8 cellular contexts compared by ENCODE assay signal in genomic region chr2:75710220-75710576, GRCh38. TPM values are rescaled to one million over a fixed set of nuclear protein-coding genes. Genes with fewer than 3 reads are reported as not detected.
DNase-seq lines count a peak whose midpoint lies in the region; ATAC-seq and TF ChIP-seq lines count a peak whose summit lies in the region.

No MANE protein-coding gene starts in this region.

- POLR2A ChIA-PET in naive thymus-derived CD4-positive, alpha-beta T cell (lab: Charles Lee), result interaction anchor here (0.6 to 2.6 kb wide), 4 partner anchors 63 to 866 kb away, joined by 3 to 12 read pairs (median 3); partner anchors contain the start of gene MRPL19

- no peaks in the 10 kb centered on the region for H3K36me3 ChIP-seq in Loucy (ENCODE audit: insufficient read depth, low read length)
- H3K36me3 ChIP-seq in naive thymus-derived CD4-positive, alpha-beta T cell (ENCODE audit: control insufficient read depth in 2 of 3, insufficient read depth in 3 of 3, low read length in 3 of 3), result peaks cover 0 to under 1% (median 0%) of the 10 kb centered on the region in 3 experiments

- peak overlapping the region; percentile 72 to 98 (median 95) for H3K4me3 Mint-ChIP-seq in naive thymus-derived CD4-positive, alpha-beta T cell

- peak overlapping the region; percentile 86 for H3K9ac ChIP-seq in Loucy (ENCODE audit: low read depth, low read length, poor library complexity, severe bottlenecking)

- H3K27me3 Mint-ChIP-seq in naive thymus-derived CD4-positive, alpha-beta T cell, result peaks cover 0 to 7% (median 2%) of the 10 kb centered on the region in 5 donors

- no peak for TF ChIP-seq CTCF in Loucy (conservative IDR thresholded peaks at IDR 0.05; ENCODE audit: low read length)
- TF ChIP-seq CTCF in choroid plexus epithelial cell (conservative IDR thresholded peaks at IDR 0.05; ENCODE audit: low read depth, low read length), result no peak

- DNase-seq in 8988T (peak; percentile 24), choroid plexus epithelial cell (ENCODE audit: low read depth) (no peak), NCI-H1417 treated with DMSO at 0.1 percent for 48 hours (lab: John Stamatoyannopoulos, UW) (no peak), COR-L47 (lab: John Stamatoyannopoulos, UW) (no peak), NCI-H2029 (lab: John Stamatoyannopoulos, UW) (no peak)
- DNase-seq in naive thymus-derived CD4-positive, alpha-beta T cell, result no peak

- peak; percentile 41 for ATAC-seq in GM18907 (IDR thresholded peaks at IDR 0.05; ENCODE audit: unreplicated experiment)
- ATAC-seq in naive thymus-derived CD4-positive, alpha-beta T cell, result no peak

- H3K4me2 ChIP-seq in Loucy (ENCODE audit: low read depth, low read length, poor library complexity, severe bottlenecking), result peak overlapping the region; percentile 91

- peaks cover 10 to 52% (median 33%) of the 10 kb centered on the region in 7 donors for H3K4me1 Mint-ChIP-seq in naive thymus-derived CD4-positive, alpha-beta T cell

- peaks cover 0 to 12% (median 7%) of the 10 kb centered on the region in 5 donors for H3K36me3 Mint-ChIP-seq in naive thymus-derived CD4-positive, alpha-beta T cell

- H3K9me2 ChIP-seq in Loucy (replicated peaks; ENCODE audit: low read depth, low read length), result no peaks in the 10 kb centered on the region

- no peaks in the 10 kb centered on the region for H3K27me3 ChIP-seq in Loucy (ENCODE audit: insufficient read depth, low read length, poor library complexity, severe bottlenecking)
- H3K27me3 ChIP-seq in naive thymus-derived CD4-positive, alpha-beta T cell (ENCODE audit: control insufficient read depth in 2 of 2, insufficient read depth in 2 of 2, low read length in 2 of 2), result no peaks in the 10 kb centered on the region

- peaks cover 10% of the 10 kb centered on the region; the same call in 1 of the 2 replicates for H3K79me2 ChIP-seq in Loucy (ENCODE audit: insufficient read depth, low read length)

- no peaks in the 10 kb centered on the region for H3K9me3 ChIP-seq in Loucy (ENCODE audit: insufficient read depth, low read depth, low read length)
- H3K9me3 ChIP-seq in naive thymus-derived CD4-positive, alpha-beta T cell (ENCODE audit: control insufficient read depth in 2 of 3, low read length in 3 of 3), result no peaks in the 10 kb centered on the region

- peak overlapping the region; percentile 79 for H3K27ac ChIP-seq in naive thymus-derived CD4-positive, alpha-beta T cell (ENCODE audit: low read depth, low read length)

- peaks cover 14% of the 10 kb centered on the region for H3K4me1 ChIP-seq in Loucy (ENCODE audit: insufficient read depth, low read length, poor library complexity, severe bottlenecking)
- peaks cover 0 to 13% of the 10 kb centered on the region in 2 donors for H3K4me1 ChIP-seq in naive thymus-derived CD4-positive, alpha-beta T cell (ENCODE audit: control insufficient read depth in 2 of 2, insufficient read depth in 2 of 2, low read length in 2 of 2)

- CTCF ChIA-PET in naive thymus-derived CD4-positive, alpha-beta T cell (lab: Charles Lee), result interaction anchor here (1.0 to 1.1 kb wide), 3 partner anchors 39 to 73 kb away, joined by 3 to 4 read pairs (median 4); no protein-coding TSS in a partner anchor

- intact Hi-C loops in naive thymus-derived CD4-positive, alpha-beta T cell (cut with micrococcal nuclease), result loop anchor here (1.0 to 10.0 kb wide), 4 partner anchors 33 to 875 kb away; partner anchors contain the start of genes MRPL19 (in 2 of the 2), HK2 (in 1 of the 2) and POLE4 (in 1 of the 2)

- H3F3A ChIP-seq in Loucy (ENCODE audit: low read depth), result no peaks in the 10 kb centered on the region

- H3K9me3 Mint-ChIP-seq in naive thymus-derived CD4-positive, alpha-beta T cell, result no peaks in the 10 kb centered on the region

- peak overlapping the region; percentile 73 for H3K4me3 ChIP-seq in Loucy (ENCODE audit: low read length, poor library complexity, severe bottlenecking)
- peak overlapping the region; percentile 84 for H3K4me3 ChIP-seq in choroid plexus epithelial cell (ENCODE audit: low read depth, low read length)
- H3K4me3 ChIP-seq in naive thymus-derived CD4-positive, alpha-beta T cell (ENCODE audit: low read length), result peak overlapping the region; percentile 78

- H2AFZ ChIP-seq in Loucy (ENCODE audit: low read length), result peak overlapping the region; percentile 70

- H4K20me1 ChIP-seq in Loucy (ENCODE audit: insufficient read depth, low read length, poor library complexity, severe bottlenecking), result no peaks in the 10 kb centered on the region

- peak overlapping the region; percentile 96 to 98 (median 98) for H3K27ac Mint-ChIP-seq in naive thymus-derived CD4-positive, alpha-beta T cell

RNA-seq across cellular contexts. Expression of gene GCFC2, which starts 0.5 kb away (rescaled TPM):
- 10 to 100 TPM; 15.8 to 29.1 (median 23.5) TPM for total RNA-seq in naive thymus-derived CD4-positive, alpha-beta T cell
- 10 to 100 TPM; 27.9 to 31.7 TPM for polyA plus RNA-seq in naive thymus-derived CD4-positive, alpha-beta T cell
